Comparison of ENCODE assay signal across 17 cellular contexts in the genomic region with DNA sequence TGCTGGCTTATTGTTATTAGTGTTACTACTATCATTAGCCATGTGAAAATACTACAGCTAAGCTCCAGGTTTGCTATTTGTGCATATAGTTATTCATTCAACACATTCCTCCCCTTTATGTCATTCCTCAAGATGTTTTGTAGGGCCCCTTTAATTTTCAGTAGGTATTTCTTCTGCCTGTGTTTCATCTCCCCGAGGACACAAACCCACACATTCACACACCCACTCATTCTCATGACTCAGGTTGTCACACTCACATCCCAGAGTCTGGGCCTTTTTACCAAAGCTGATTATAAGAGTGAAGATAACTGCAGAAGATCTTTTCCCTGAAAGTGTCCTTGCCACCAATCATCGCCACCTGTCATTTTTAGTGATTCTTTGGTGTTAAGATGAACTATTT.
DNase-seq lines count a peak whose midpoint lies in the region; ATAC-seq and TF ChIP-seq lines count a peak whose summit lies in the region.
"Had no signal": no experiment of that assay in that cellular context is flagged by ENCODE, and none has a peak within 500 bp of the region (broad histone marks: within the 10 kb centered on the region; RNA-seq: fewer than 3 reads in every experiment).

No MANE protein-coding gene starts in this region.

- H3K79me2 ChIP-seq in smooth muscle cell (ENCODE audit: low read depth) = no peaks in the 10 kb centered on the region
- H3K79me2 ChIP-seq: hepatocyte had no signal

- H3K9ac ChIP-seq in smooth muscle cell (ENCODE audit: low read depth) = no peak overlapping the region

- H3K27me3 ChIP-seq in smooth muscle cell (ENCODE audit: low read depth) = no peaks in the 10 kb centered on the region
- H3K27me3 ChIP-seq: ascending aorta, hepatocyte had no signal

- no peaks in the 10 kb centered on the region for H4K20me1 ChIP-seq in smooth muscle cell (ENCODE audit: low read depth)

- H3K36me3 ChIP-seq in smooth muscle cell (ENCODE audit: low read depth) = no peaks in the 10 kb centered on the region
- H3K36me3 ChIP-seq: ascending aorta, thoracic aorta had no signal

- DNase-seq in epithelial cell of esophagus (ENCODE audit: low read depth) (peak; percentile 75), smooth muscle cell (lab: John Stamatoyannopoulos, UW; ENCODE audit: unreplicated experiment) (no peak), posterior vena cava (ENCODE audit: low spot score) (no peak), foreskin melanocyte (no peak)
- DNase-seq: activated CD4-positive, alpha-beta T cell treated with anti-CD3 and anti-CD28 coated beads for 48 hours; effector memory CD4-positive, alpha-beta T cell; KBM-7; NCI-H187 treated with DMSO at 0.1 percent for 48 hours; NCI-H526 treated with DMSO at 0.1 percent for 48 hours; small intestine; T-helper 1 cell had no signal

- peak overlapping the region; percentile 62 for H3K27ac ChIP-seq in smooth muscle cell (ENCODE audit: low read depth)
- H3K27ac ChIP-seq: ascending aorta, thoracic aorta had no signal

- H2AFZ ChIP-seq in smooth muscle cell (ENCODE audit: low read depth) = no peak overlapping the region
- H2AFZ ChIP-seq: hepatocyte had no signal

- 32% methylated on average over 2 of the region's 2 CpGs for WGBS in smooth muscle cell (ENCODE audit: low lambda C conversion rate)

- no peak overlapping the region for H3K4me2 ChIP-seq in smooth muscle cell
- H3K4me2 ChIP-seq: hepatocyte had no signal

- H3K4me1 ChIP-seq in smooth muscle cell (ENCODE audit: low read depth) = peaks cover 6% of the 10 kb centered on the region
- H3K4me1 ChIP-seq: ascending aorta had no signal

- no peaks in the 10 kb centered on the region for H3F3A ChIP-seq in smooth muscle cell (ENCODE audit: low read depth)

- H3K9me3 ChIP-seq in smooth muscle cell (replicated peaks; ENCODE audit: low read depth) = no peaks in the 10 kb centered on the region
- H3K9me3 ChIP-seq: ascending aorta, thoracic aorta had no signal

- peak; percentile 43 for ATAC-seq in GM18858 (IDR thresholded peaks at IDR 0.05; ENCODE audit: unreplicated experiment)
- peak; percentile 66 for ATAC-seq in HG02852 (IDR thresholded peaks at IDR 0.05; ENCODE audit: unreplicated experiment)
- no peak for ATAC-seq in GM18498 (IDR thresholded peaks at IDR 0.05; ENCODE audit: unreplicated experiment)

- H3K4me3 ChIP-seq in epithelial cell of esophagus (ENCODE audit: low read length) = no peak overlapping the region
- no peak overlapping the region for H3K4me3 ChIP-seq in smooth muscle cell
- H3K4me3 ChIP-seq: ascending aorta, hepatocyte, thoracic aorta had no signal

- no peak for TF ChIP-seq CTCF in epithelial cell of esophagus (IDR thresholded peaks at IDR 0.05; ENCODE audit: insufficient read depth, low read depth, low read length, missing control alignments)
- TF ChIP-seq CTCF in smooth muscle cell (IDR thresholded peaks at IDR 0.05; ENCODE audit: borderline replicate concordance, insufficient read depth, poor library complexity, severe bottlenecking) = no peak

- intact Hi-C loops in posterior vena cava (cut with DNase I) = no loop called here
